In genomic region chr18:58266291-58266690, GRCh38 we compare ENCODE assay signal across 18 cellular contexts.
DNase-seq lines count a peak whose midpoint lies in the region; ATAC-seq and TF ChIP-seq lines count a peak whose summit lies in the region.
"Had no signal": no experiment of that assay in that cellular context is flagged by ENCODE, and none has a peak within 500 bp of the region (broad histone marks: within the 10 kb centered on the region; RNA-seq: fewer than 3 reads in every experiment).

No MANE protein-coding gene starts in this region.

- intact Hi-C loops in PC-9 (cut with micrococcal nuclease; ENCODE audit: unreplicated experiment): loop anchor here (5.0 to 10.0 kb wide), 2 partner anchors 81 to 129 kb away; no protein-coding TSS in a partner anchor
- intact Hi-C loops in activated CD4-positive, alpha-beta T cell treated with anti-CD3 and anti-CD28 coated beads, Interleukin-2, amount 10 ng/mL, durations not matched to agents 24 days and 14 days (cut with micrococcal nuclease): no loop called here

- H3K79me2 ChIP-seq in PC-9 (ENCODE audit: low read depth): peaks cover 85% of the 10 kb centered on the region

- H3K4me3 ChIP-seq in PC-9 (no peak overlapping the region), epithelial cell of esophagus (ENCODE audit: low read length) (no peak overlapping the region)
- H3K4me3 ChIP-seq: HAP-1 had no signal

- no peak overlapping the region for H3K4me2 ChIP-seq in PC-9

- H3K4me1 ChIP-seq in PC-9 (replicated peaks; ENCODE audit: insufficient read depth): peaks cover 93% of the 10 kb centered on the region

- H3K9me3 ChIP-seq in PC-9 (ENCODE audit: insufficient read depth, low read depth): no peaks in the 10 kb centered on the region
- H3K9me3 ChIP-seq: HAP-1 had no signal

- no peak for TF ChIP-seq CTCF in PC-9 (conservative IDR thresholded peaks at IDR 0.05)
- no peak for TF ChIP-seq CTCF in epithelial cell of esophagus (IDR thresholded peaks at IDR 0.05; ENCODE audit: insufficient read depth, low read depth, low read length, missing control alignments)
- no peak for TF ChIP-seq CTCF in osteocyte (IDR thresholded peaks at IDR 0.05)

- H3K27me3 ChIP-seq in PC-9 (ENCODE audit: insufficient read depth, low read depth): no peaks in the 10 kb centered on the region

- no peaks in the 10 kb centered on the region for H3K27me3 Mint-ChIP-seq in osteocyte (ENCODE audit: unreplicated experiment)
- H3K27me3 Mint-ChIP-seq in activated CD4-positive, alpha-beta T cell treated with anti-CD3 and anti-CD28 coated beads, Interleukin-2, amount 10 ng/mL, durations not matched to agents 24 days and 14 days: peaks cover 4% of the 10 kb centered on the region
- H3K27me3 Mint-ChIP-seq: B cell; CD4-positive, alpha-beta T cell had no signal

- ATAC-seq in GM19467 (IDR thresholded peaks at IDR 0.05; ENCODE audit: unreplicated experiment): no peak
- ATAC-seq: HepG2 had no signal

- peak overlapping the region; percentile 95; the same call in 1 of the 2 replicates for H3K27ac ChIP-seq in PC-9

- CTCF ChIA-PET in PC-9 (lab: Charles Lee): no interaction called here

- H3K4me3 Mint-ChIP-seq in osteocyte (ENCODE audit: unreplicated experiment): no peak overlapping the region
- no peak overlapping the region for H3K4me3 Mint-ChIP-seq in activated CD4-positive, alpha-beta T cell treated with anti-CD3 and anti-CD28 coated beads, Interleukin-2, amount 10 ng/mL, durations not matched to agents 24 days and 14 days
- H3K4me3 Mint-ChIP-seq: B cell; CD4-positive, alpha-beta T cell; HFFc6 had no signal

- DNase-seq in HCEC 1CT (peak; percentile 25), PC-9 (no peak), epithelial cell of esophagus (ENCODE audit: low read depth) (peak; percentile 13), osteocyte (ENCODE audit: extremely low spot score, unreplicated experiment) (no peak), occipital lobe (lab: John Stamatoyannopoulos, UW) (no peak), DMS153 treated with DMSO at 0.1 percent for 48 hours (lab: John Stamatoyannopoulos, UW; ENCODE audit: unreplicated experiment) (no peak)
- no peak for DNase-seq in activated CD4-positive, alpha-beta T cell treated with anti-CD3 and anti-CD28 coated beads, Interleukin-2, amount 10 ng/mL, durations not matched to agents 24 days and 14 days
- DNase-seq: ACHN; C1 segment of cervical spinal cord; Calu3; CD4-positive, alpha-beta T cell; DMS 273 treated with DMSO at 0.1 percent for 48 hours; EL; HFFc6 had no signal

- POLR2A ChIA-PET in PC-9 (lab: Charles Lee; ENCODE audit: unreplicated experiment): no interaction called here

- no peaks in the 10 kb centered on the region for H3K9me2 ChIP-seq in PC-9 (ENCODE audit: insufficient read depth)

- no peaks in the 10 kb centered on the region for H3K36me3 ChIP-seq in PC-9 (ENCODE audit: low read depth)
- H3K36me3 ChIP-seq: HAP-1 had no signal

- no peaks in the 10 kb centered on the region for H3K36me3 Mint-ChIP-seq in osteocyte (ENCODE audit: unreplicated experiment)
- no peaks in the 10 kb centered on the region for H3K36me3 Mint-ChIP-seq in activated CD4-positive, alpha-beta T cell treated with anti-CD3 and anti-CD28 coated beads, Interleukin-2, amount 10 ng/mL, durations not matched to agents 24 days and 14 days (ENCODE audit: low read depth)

- no peak overlapping the region for H2AFZ ChIP-seq in PC-9

- BruUV-seq in PC-9 (replicated peaks; lab: Mats Ljungman, UMichigan): no TSS peak

- peaks cover 71% of the 10 kb centered on the region for H3F3A ChIP-seq in PC-9 (ENCODE audit: insufficient read depth, low read depth)

- H3K27ac Mint-ChIP-seq in osteocyte (ENCODE audit: unreplicated experiment): peak overlapping the region; percentile 4
- no peak overlapping the region for H3K27ac Mint-ChIP-seq in activated CD4-positive, alpha-beta T cell treated with anti-CD3 and anti-CD28 coated beads, Interleukin-2, amount 10 ng/mL, durations not matched to agents 24 days and 14 days
- H3K27ac Mint-ChIP-seq: B cell; CD4-positive, alpha-beta T cell; HFFc6 had no signal

- H4K20me1 ChIP-seq in PC-9 (ENCODE audit: insufficient read depth): 0 out of 2 replicates have a peak, but pooled peaks cover 3% of the 10 kb centered on the region

- no peaks in the 10 kb centered on the region for H3K9me3 Mint-ChIP-seq in osteocyte (ENCODE audit: unreplicated experiment)
- H3K9me3 Mint-ChIP-seq in activated CD4-positive, alpha-beta T cell treated with anti-CD3 and anti-CD28 coated beads, Interleukin-2, amount 10 ng/mL, durations not matched to agents 24 days and 14 days: no peaks in the 10 kb centered on the region
- H3K9me3 Mint-ChIP-seq: CD4-positive, alpha-beta T cell; HFFc6 had no signal

- peaks cover 62% of the 10 kb centered on the region for H3K4me1 Mint-ChIP-seq in osteocyte (ENCODE audit: unreplicated experiment)
- peaks cover 4% of the 10 kb centered on the region for H3K4me1 Mint-ChIP-seq in activated CD4-positive, alpha-beta T cell treated with anti-CD3 and anti-CD28 coated beads, Interleukin-2, amount 10 ng/mL, durations not matched to agents 24 days and 14 days

Comparison
In these comparisons a context has a peak if more than half of its experiments do, and no peak if none do; other contexts are left out.
1. DNase-seq: peak in HCEC 1CT (single experiment) and epithelial cell of esophagus (single experiment); none in PC-9 (0 of 2), osteocyte (single experiment), activated CD4-positive, alpha-beta T cell treated with anti-CD3 and anti-CD28 coated beads, Interleukin-2, amount 10 ng/mL, durations not matched to agents 24 days and 14 days (single experiment), occipital lobe (single experiment) and DMS153 treated with DMSO at 0.1 percent for 48 hours (single experiment).